Comparison of ENCODE assay signal across 8 cellular contexts in genomic region chr9:127166651-127167524, GRCh38. TPM values are rescaled to one million over a fixed set of nuclear protein-coding genes. Genes with fewer than 3 reads are reported as not detected.
A peak's percentile ranks its signal among the peaks of the same experiment; 100 is the strongest.
DNase-seq lines count a peak whose midpoint lies in the region; ATAC-seq and TF ChIP-seq lines count a peak whose summit lies in the region.

No MANE protein-coding gene starts in this region.

- H3K9me2 ChIP-seq in OCI-LY7 (ENCODE audit: insufficient read depth, low read length) = no peaks in the 10 kb centered on the region

- no peaks in the 10 kb centered on the region for H3K27me3 ChIP-seq in osteoblast (ENCODE audit: insufficient read depth, low read length)

- peak overlapping the region; percentile 51 for H3K4me3 ChIP-seq in OCI-LY7 (ENCODE audit: low read depth, low read length, poor library complexity, severe bottlenecking)
- no peak overlapping the region for H3K4me3 ChIP-seq in osteoblast (ENCODE audit: insufficient read depth, low read length)

- H3K36me3 ChIP-seq in OCI-LY7 (ENCODE audit: insufficient read depth, low read length) (no peaks in the 10 kb centered on the region), osteoblast (ENCODE audit: insufficient read depth, low read length) (no peaks in the 10 kb centered on the region)

- H4K20me1 ChIP-seq in OCI-LY7 (ENCODE audit: insufficient read depth, low read length) = no peaks in the 10 kb centered on the region
- H4K20me1 ChIP-seq in osteoblast (ENCODE audit: insufficient read depth, low read length) = no peaks in the 10 kb centered on the region

- H2AFZ ChIP-seq in OCI-LY7 (ENCODE audit: low read length) = peak overlapping the region; percentile 48; the same call in 1 of the 2 replicates
- no peak overlapping the region for H2AFZ ChIP-seq in osteoblast (ENCODE audit: low read length)

- BruUV-seq in OCI-LY7 (replicated peaks; lab: Mats Ljungman, UMichigan) = no TSS peak

- H3K4me2 ChIP-seq in OCI-LY7 (ENCODE audit: low read length) (peak overlapping the region; percentile 61), osteoblast (ENCODE audit: insufficient read depth, low read length) (no peak overlapping the region)

- ATAC-seq in HG03060 (IDR thresholded peaks at IDR 0.05; ENCODE audit: low read depth, unreplicated experiment) = peak; percentile 36

- CTCF ChIA-PET in OCI-LY7 (lab: Charles Lee; ENCODE audit: unreplicated experiment) = interaction anchor here (0.6 kb wide), 1 partner anchor 1686 kb away, joined by 4 read pairs; no protein-coding TSS in a partner anchor

- peak; percentile 49 for DNase-seq in NK-92 treated with Interleukin-12 subunit alpha and Interleukin-12 subunit beta, amount 100 ng/mL, for 24 hours (lab: John Stamatoyannopoulos, UW)
- DNase-seq in NK-92 (lab: John Stamatoyannopoulos, UW; ENCODE audit: unreplicated experiment) (no peak), OCI-LY7 (ENCODE audit: low spot score) (peak; percentile 98), posterior vena cava (ENCODE audit: low spot score) (peak; percentile 56), SIG-M5 treated with dmso at 0.1 percent for 504 hours (lab: John Stamatoyannopoulos, UW; ENCODE audit: unreplicated experiment) (no peak), osteoblast (ENCODE audit: insufficient read length, low spot score, missing footprints) (no peak)
- DNase-seq in activated naive CD4-positive, alpha-beta T cell (lab: John Stamatoyannopoulos, UW) = no peak

- H3K79me2 ChIP-seq in OCI-LY7 (ENCODE audit: insufficient read depth, low read depth, low read length) (no peaks in the 10 kb centered on the region), osteoblast (ENCODE audit: insufficient read depth, low read length) (no peaks in the 10 kb centered on the region)

- no peak for TF ChIP-seq CTCF in OCI-LY7 (conservative IDR thresholded peaks at IDR 0.05; ENCODE audit: low read length)
- TF ChIP-seq CTCF in osteoblast (IDR thresholded peaks at IDR 0.05; ENCODE audit: extremely low read depth, low read depth, low read length) = no peak

- H3K4me1 ChIP-seq in OCI-LY7 (ENCODE audit: insufficient read depth, low read length, poor library complexity, severe bottlenecking) = peaks cover 74% of the 10 kb centered on the region
- peaks cover 16% of the 10 kb centered on the region for H3K4me1 ChIP-seq in osteoblast (ENCODE audit: insufficient read depth, low read length)

- peak overlapping the region; percentile 80 for H3K27ac ChIP-seq in OCI-LY7 (ENCODE audit: low read depth, low read length, poor library complexity, severe bottlenecking)
- H3K27ac ChIP-seq in osteoblast (ENCODE audit: low read depth, low read length) = no peak overlapping the region

- intact Hi-C loops in OCI-LY7 (cut with micrococcal nuclease; ENCODE audit: unreplicated experiment) (no loop called here), posterior vena cava (cut with DNase I) (no loop called here)

- H3K9me3 ChIP-seq in OCI-LY7 (ENCODE audit: low read length) (no peaks in the 10 kb centered on the region), osteoblast (ENCODE audit: low read depth, low read length) (no peaks in the 10 kb centered on the region)

- POLR2A ChIA-PET in OCI-LY7 (lab: Charles Lee) = interaction anchor here (0.6 to 1.0 kb wide), 5 partner anchors 11 to 592 kb away, joined by 3 to 4 read pairs (median 4); no protein-coding TSS in a partner anchor

RNA-seq across cellular contexts. Expression of gene ANGPTL2, which starts 44.5 kb away (rescaled TPM):
- total RNA-seq in OCI-LY7 (2014; rRNA removed; shearing (Covaris generic)) = not detected in 2 replicates
- total RNA-seq in OCI-LY7 (2022) (not detected in 2 replicates), posterior vena cava (10 to 100 TPM; 45.7 to 55.9 TPM), osteoblast (39.8 and 72.5 TPM in 2 replicates)

Comparison
In these comparisons a context has a peak if more than half of its experiments do, and no peak if none do; other contexts are left out.
1. DNase-seq: peak in NK-92 treated with Interleukin-12 subunit alpha and Interleukin-12 subunit beta, amount 100 ng/mL, for 24 hours (single experiment), OCI-LY7 (single experiment) and posterior vena cava (single experiment); none in NK-92 (single experiment), SIG-M5 treated with dmso at 0.1 percent for 504 hours (single experiment), activated naive CD4-positive, alpha-beta T cell (0 of 4) and osteoblast (single experiment).
2. RNA of gene ANGPTL2, which starts 44.5 kb away (total RNA-seq): 45.7 to 55.9 TPM in posterior vena cava and 39.8 to 72.5 TPM in osteoblast; not detected in OCI-LY7; every median in the first group is over 10 times any median in the second.